Comparison of ENCODE assay signal across 1 cellular context in genomic region chr1:12224092-12224491, GRCh38. TPM values are rescaled to one million over a fixed set of nuclear protein-coding genes. Genes with fewer than 3 reads are reported as not detected.
"Had no signal": no experiment of that assay in that cellular context is flagged by ENCODE, and none has a peak within 500 bp of the region (broad histone marks: within the 10 kb centered on the region; RNA-seq: fewer than 3 reads in every experiment).

No MANE protein-coding gene starts in this region.

RNA-seq across cellular contexts. Expression of gene TNFRSF1B, which starts 57.3 kb away (rescaled TPM):
- total RNA-seq: G401 had no signal
